ENCODE assay signal across 21 cellular contexts in the genomic region with DNA sequence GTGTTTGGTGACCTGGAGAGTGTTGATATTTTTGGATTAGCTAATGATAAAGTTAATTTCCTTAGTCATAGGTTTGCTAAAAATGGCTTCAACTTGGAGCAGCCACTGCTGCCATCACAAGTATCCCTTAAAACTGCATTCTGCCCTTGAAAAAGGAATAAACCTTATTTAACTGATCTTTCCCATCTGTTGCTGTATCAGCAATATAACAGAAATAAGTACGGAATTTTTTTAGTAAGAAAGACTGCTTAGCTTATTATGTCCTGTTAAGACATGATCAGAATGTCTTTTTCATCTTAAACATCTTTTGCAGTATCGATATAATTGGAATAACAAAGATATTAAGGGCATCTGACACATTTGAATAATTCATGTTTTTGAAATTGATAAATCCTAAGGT.
DNase-seq lines count a peak whose midpoint lies in the region; ATAC-seq, FAIRE-seq and TF ChIP-seq lines count a peak whose summit lies in the region.
"Had no signal": no experiment of that assay in that cellular context is flagged by ENCODE, and none has a peak within 500 bp of the region (broad histone marks: within the 10 kb centered on the region; RNA-seq: fewer than 3 reads in every experiment).

No MANE protein-coding gene starts in this region.

- H3K27ac Mint-ChIP-seq in natural killer cell: peak overlapping the region; percentile 24 to 79
- H3K27ac Mint-ChIP-seq in natural killer cell treated with Interleukin-12 subunit alpha and Interleukin-12 subunit beta and Interleukin-15 and Interleukin-18, amount 100 ng/mL, for 72 hours: no peak overlapping the region
- H3K27ac Mint-ChIP-seq in central memory CD8-positive, alpha-beta T cell (ENCODE audit: low read depth): peak overlapping the region; percentile 26
- H3K27ac Mint-ChIP-seq: CD4-positive, alpha-beta T cell; HFFc6 had no signal

- no peaks in the 10 kb centered on the region for H3K9me3 ChIP-seq in gastrocnemius medialis
- H3K9me3 ChIP-seq: HAP-1 had no signal

- ATAC-seq in natural killer cell (no peak), Right ventricle myocardium superior (ENCODE audit: poor library complexity) (no peak), gastrocnemius medialis (no peak)
- ATAC-seq in natural killer cell treated with Interleukin-12 subunit alpha and Interleukin-12 subunit beta and Interleukin-15 and Interleukin-18, amount 100 ng/mL, for 72 hours: no peak
- ATAC-seq in central memory CD8-positive, alpha-beta T cell (replicated peaks; ENCODE audit: extremely low read depth, poor library complexity, severe bottlenecking): no peak

- H3K36me3 ChIP-seq in gastrocnemius medialis: peaks cover 3 to 44% of the 10 kb centered on the region in 2 donors
- H3K36me3 ChIP-seq: HAP-1 had no signal

- H3K4me1 Mint-ChIP-seq in natural killer cell: peaks cover 26 to 30% of the 10 kb centered on the region in 2 donors
- H3K4me1 Mint-ChIP-seq in natural killer cell treated with Interleukin-12 subunit alpha and Interleukin-12 subunit beta and Interleukin-15 and Interleukin-18, amount 100 ng/mL, for 72 hours (ENCODE audit: low read depth in 2 of 2): peaks cover 30% of the 10 kb centered on the region in 2 donors
- peaks cover 25% of the 10 kb centered on the region for H3K4me1 Mint-ChIP-seq in central memory CD8-positive, alpha-beta T cell

- intact Hi-C loops in natural killer cell (cut with micrococcal nuclease): loop anchor here (10.0 kb wide), 1 partner anchor 257 kb away; no protein-coding TSS in a partner anchor
- intact Hi-C loops in Right ventricle myocardium superior (cut with DNase I): loop anchor here (10.0 kb wide), 1 partner anchor 237 kb away; no protein-coding TSS in a partner anchor
- intact Hi-C loops in gastrocnemius medialis (cut with DNase I; ENCODE audit: low total_unique reads): no loop called here

- H3K27ac ChIP-seq in gastrocnemius medialis: no peak overlapping the region
- H3K27ac ChIP-seq: C4-2B had no signal

- no peak overlapping the region for H3K4me3 ChIP-seq in gastrocnemius medialis
- H3K4me3 ChIP-seq: BLaER1, HAP-1 had no signal

- in situ Hi-C loops in gastrocnemius medialis (cut with MboI; ENCODE audit: low sequenced_read_pairs in 4 of 4): no loop called here

- H3K9me3 Mint-ChIP-seq in natural killer cell: no peaks in the 10 kb centered on the region
- H3K9me3 Mint-ChIP-seq in natural killer cell treated with Interleukin-12 subunit alpha and Interleukin-12 subunit beta and Interleukin-15 and Interleukin-18, amount 100 ng/mL, for 72 hours: no peaks in the 10 kb centered on the region
- H3K9me3 Mint-ChIP-seq in central memory CD8-positive, alpha-beta T cell: no peaks in the 10 kb centered on the region
- H3K9me3 Mint-ChIP-seq: CD4-positive, alpha-beta T cell; CD8-positive, alpha-beta memory T cell; HFFc6 had no signal

- H3K27me3 Mint-ChIP-seq in natural killer cell (ENCODE audit: low read depth in 2 of 2): no peaks in the 10 kb centered on the region
- no peaks in the 10 kb centered on the region for H3K27me3 Mint-ChIP-seq in natural killer cell treated with Interleukin-12 subunit alpha and Interleukin-12 subunit beta and Interleukin-15 and Interleukin-18, amount 100 ng/mL, for 72 hours
- H3K27me3 Mint-ChIP-seq in central memory CD8-positive, alpha-beta T cell: no peaks in the 10 kb centered on the region
- H3K27me3 Mint-ChIP-seq: B cell; CD4-positive, alpha-beta T cell; CD8-positive, alpha-beta memory T cell had no signal

- no peaks in the 10 kb centered on the region for H3K27me3 ChIP-seq in gastrocnemius medialis
- H3K27me3 ChIP-seq: BLaER1 had no signal

- H3K4me3 Mint-ChIP-seq in natural killer cell: no peak overlapping the region
- no peak overlapping the region for H3K4me3 Mint-ChIP-seq in natural killer cell treated with Interleukin-12 subunit alpha and Interleukin-12 subunit beta and Interleukin-15 and Interleukin-18, amount 100 ng/mL, for 72 hours
- no peak overlapping the region for H3K4me3 Mint-ChIP-seq in central memory CD8-positive, alpha-beta T cell
- H3K4me3 Mint-ChIP-seq: B cell; CD4-positive, alpha-beta T cell; CD8-positive, alpha-beta memory T cell; HFFc6 had no signal

- no peaks in the 10 kb centered on the region for H3K4me1 ChIP-seq in gastrocnemius medialis
- H3K4me1 ChIP-seq: HAP-1 had no signal

- no peak for TF ChIP-seq POLR2A in gastrocnemius medialis (IDR thresholded peaks at IDR 0.05)

- no peak for DNase-seq in natural killer cell
- no peak for DNase-seq in natural killer cell treated with Interleukin-12 subunit alpha and Interleukin-12 subunit beta and Interleukin-15 and Interleukin-18, amount 100 ng/mL, for 72 hours (ENCODE audit: low spot score)
- no peak for DNase-seq in central memory CD8-positive, alpha-beta T cell (ENCODE audit: low spot score in 2 of 2)
- DNase-seq in hippocampal formation (lab: John Stamatoyannopoulos, UW): no peak
- DNase-seq in Right ventricle myocardium superior: no peak
- no peak for DNase-seq in gastrocnemius medialis
- DNase-seq: CD4-positive, alpha-beta T cell; CD8-positive, alpha-beta memory T cell; DMS 273 treated with DMSO at 0.1 percent for 48 hours; DMS79; EL; GF-D8; GOT3; HFFc6 had no signal

- H3K36me3 Mint-ChIP-seq in natural killer cell: peaks cover 22% of the 10 kb centered on the region
- peaks cover 33% of the 10 kb centered on the region for H3K36me3 Mint-ChIP-seq in natural killer cell treated with Interleukin-12 subunit alpha and Interleukin-12 subunit beta and Interleukin-15 and Interleukin-18, amount 100 ng/mL, for 72 hours
- peaks cover 41% of the 10 kb centered on the region for H3K36me3 Mint-ChIP-seq in central memory CD8-positive, alpha-beta T cell (ENCODE audit: insufficient read depth)

- no peak for TF ChIP-seq CTCF in natural killer cell (IDR thresholded peaks at IDR 0.05)
- no peak for TF ChIP-seq CTCF in gastrocnemius medialis (IDR thresholded peaks at IDR 0.05 in 4 of 5, conservative IDR thresholded peaks at IDR 0.05 in 1 of 5)

- peak; percentile 66 for FAIRE-seq in G401.6 (lab: Jason Lieb, UNC)
- FAIRE-seq: D721Med, H54 had no signal

Comparison
In these comparisons a context has a peak if more than half of its experiments do, and no peak if none do; other contexts are left out.
1. H3K27ac Mint-ChIP-seq: peak in natural killer cell (2 of 2) and central memory CD8-positive, alpha-beta T cell (single experiment); none in natural killer cell treated with Interleukin-12 subunit alpha and Interleukin-12 subunit beta and Interleukin-15 and Interleukin-18, amount 100 ng/mL, for 72 hours (0 of 2).